In genomic region chr3:120846073-120846472, GRCh38 we compare ENCODE assay signal across 20 cellular contexts.
A peak's percentile ranks its signal among the peaks of the same experiment; 100 is the strongest.
DNase-seq lines count a peak whose midpoint lies in the region; ATAC-seq and TF ChIP-seq lines count a peak whose summit lies in the region.
"Had no signal": no experiment of that assay in that cellular context is flagged by ENCODE, and none has a peak within 500 bp of the region (broad histone marks: within the 10 kb centered on the region; RNA-seq: fewer than 3 reads in every experiment).

No MANE protein-coding gene starts in this region.

- no peaks in the 10 kb centered on the region for H3K79me2 ChIP-seq in neural progenitor cell (ENCODE audit: low read depth)

- DNase-seq in H7 (peak; percentile 22), WTC11 (ENCODE audit: low spot score) (peak; percentile 61), iPS DF 19.7 (ENCODE audit: low read depth, low spot score) (peak; percentile 60), neural progenitor cell (ENCODE audit: low spot score) (peak; percentile 75), NAMALWA (ENCODE audit: low spot score) (no peak)
- no peak for DNase-seq in activated CD8-positive, alpha-beta T cell treated with anti-CD3 and anti-CD28 coated beads for 36 hours
- DNase-seq: CD8-positive, alpha-beta T cell; DMS53; HFFc6; Kasumi-1; NCI-H1417; NCI-H187 treated with DMSO at 0.1 percent for 48 hours; NCI-H2107; NCI-H510A; NCI-H748 treated with DMSO at 0.1 percent for 48 hours; SHP77 treated with DMSO at 0.1 percent for 48 hours had no signal

- peaks cover 20% of the 10 kb centered on the region for H3K4me1 Mint-ChIP-seq in WTC11
- H3K4me1 Mint-ChIP-seq in neural progenitor cell: peaks cover 15% of the 10 kb centered on the region
- H3K4me1 Mint-ChIP-seq in activated CD8-positive, alpha-beta T cell treated with anti-CD3 and anti-CD28 coated beads for 36 hours (ENCODE audit: low read depth): no peaks in the 10 kb centered on the region

- H3K4me3 ChIP-seq in H7 (ENCODE audit: insufficient read depth, low read depth, low read length) (no peak overlapping the region), neural progenitor cell (no peak overlapping the region)
- H3K4me3 ChIP-seq: BLaER1 treated with 17β-estradiol and CSF1 and Interleukin-3, amounts not matched to agents 10 nM and 100 nM; SK-N-MC had no signal

- H3K27ac ChIP-seq in neural progenitor cell: no peak overlapping the region
- H3K27ac ChIP-seq: BLaER1 treated with 17β-estradiol and CSF1 and Interleukin-3, amounts not matched to agents 10 nM and 100 nM; RWPE1; SK-N-MC had no signal

- no peaks in the 10 kb centered on the region for H3K9me3 Mint-ChIP-seq in WTC11
- no peaks in the 10 kb centered on the region for H3K9me3 Mint-ChIP-seq in neural progenitor cell
- H3K9me3 Mint-ChIP-seq in activated CD8-positive, alpha-beta T cell treated with anti-CD3 and anti-CD28 coated beads for 36 hours: no peaks in the 10 kb centered on the region
- H3K9me3 Mint-ChIP-seq: CD8-positive, alpha-beta T cell; HFFc6 had no signal

- peak overlapping the region; percentile 54; the same call in 1 of the 2 replicates for H3K27ac Mint-ChIP-seq in WTC11
- H3K27ac Mint-ChIP-seq in neural progenitor cell: peak overlapping the region; percentile 33
- H3K27ac Mint-ChIP-seq in activated CD8-positive, alpha-beta T cell treated with anti-CD3 and anti-CD28 coated beads for 36 hours: no peak overlapping the region
- H3K27ac Mint-ChIP-seq: CD8-positive, alpha-beta T cell; HFFc6 had no signal

- TF ChIP-seq CTCF in WTC11 (IDR thresholded peaks at IDR 0.05): no peak
- no peak for TF ChIP-seq CTCF in neural progenitor cell (IDR thresholded peaks at IDR 0.05)
- no peak for TF ChIP-seq CTCF in activated CD8-positive, alpha-beta T cell treated with anti-CD3 and anti-CD28 coated beads for 36 hours (IDR thresholded peaks at IDR 0.05)

- H3K27me3 Mint-ChIP-seq in WTC11 (ENCODE audit: low read depth): no peaks in the 10 kb centered on the region
- H3K27me3 Mint-ChIP-seq in neural progenitor cell (ENCODE audit: insufficient read depth, low read depth): no peaks in the 10 kb centered on the region
- peaks cover 10% of the 10 kb centered on the region for H3K27me3 Mint-ChIP-seq in activated CD8-positive, alpha-beta T cell treated with anti-CD3 and anti-CD28 coated beads for 36 hours

- no peak overlapping the region for H3K9ac ChIP-seq in neural progenitor cell
- H3K9ac ChIP-seq: BLaER1 treated with 17β-estradiol and CSF1 and Interleukin-3, amounts not matched to agents 10 nM and 100 nM had no signal

- H2AFZ ChIP-seq in neural progenitor cell (replicated peaks): no peak overlapping the region

- H3K36me3 Mint-ChIP-seq in WTC11 (no peaks in the 10 kb centered on the region), neural progenitor cell (no peaks in the 10 kb centered on the region)
- H3K36me3 Mint-ChIP-seq in activated CD8-positive, alpha-beta T cell treated with anti-CD3 and anti-CD28 coated beads for 36 hours (ENCODE audit: low read depth): no peaks in the 10 kb centered on the region
- H3K36me3 Mint-ChIP-seq: CD8-positive, alpha-beta T cell had no signal

- intact Hi-C loops in activated CD8-positive, alpha-beta T cell treated with anti-CD3 and anti-CD28 coated beads for 36 hours (cut with micrococcal nuclease): no loop called here

- POLR2A ChIA-PET in WTC11 (lab: Charles Lee): interaction anchor here (1.0 kb wide), 1 partner anchor 250 kb away, joined by 3 read pairs; the partner anchor contains the start of gene NDUFB4
- POLR2A ChIA-PET in activated CD8-positive, alpha-beta T cell treated with anti-CD3 and anti-CD28 coated beads for 36 hours (lab: Charles Lee): no interaction called here

- CTCF ChIA-PET in WTC11 (lab: Charles Lee): interaction anchor here (1.4 kb wide), 1 partner anchor 278 kb away, joined by 6 read pairs; no protein-coding TSS in a partner anchor
- CTCF ChIA-PET in activated CD8-positive, alpha-beta T cell treated with anti-CD3 and anti-CD28 coated beads for 36 hours (lab: Charles Lee): no interaction called here

- H3F3A ChIP-seq in neural progenitor cell (ENCODE audit: low read depth): no peaks in the 10 kb centered on the region

- no peak overlapping the region for H3K4me2 ChIP-seq in neural progenitor cell
- H3K4me2 ChIP-seq: BLaER1 treated with 17β-estradiol and CSF1 and Interleukin-3, amounts not matched to agents 10 nM and 100 nM had no signal

- no peaks in the 10 kb centered on the region for H3K9me3 ChIP-seq in neural progenitor cell (ENCODE audit: low read depth)
- H3K9me3 ChIP-seq: BLaER1 treated with 17β-estradiol and CSF1 and Interleukin-3, amounts not matched to agents 10 nM and 100 nM had no signal

- peaks cover 12% of the 10 kb centered on the region for H3K4me1 ChIP-seq in neural progenitor cell
- H3K4me1 ChIP-seq: BLaER1 treated with 17β-estradiol and CSF1 and Interleukin-3, amounts not matched to agents 10 nM and 100 nM had no signal

- H3K4me3 Mint-ChIP-seq in WTC11 (no peak overlapping the region; the same call in 1 of the 2 replicates), neural progenitor cell (no peak overlapping the region)
- no peak overlapping the region for H3K4me3 Mint-ChIP-seq in activated CD8-positive, alpha-beta T cell treated with anti-CD3 and anti-CD28 coated beads for 36 hours
- H3K4me3 Mint-ChIP-seq: CD8-positive, alpha-beta T cell; HFFc6 had no signal

- ATAC-seq in WTC11 (peak; percentile 100), HG02870 (IDR thresholded peaks at IDR 0.05; ENCODE audit: unreplicated experiment) (no peak)
- no peak for ATAC-seq in activated CD8-positive, alpha-beta T cell treated with anti-CD3 and anti-CD28 coated beads for 36 hours
- ATAC-seq: CD8-positive, alpha-beta T cell had no signal

- H3K36me3 ChIP-seq in H7 (replicated peaks; ENCODE audit: control insufficient read depth, insufficient read depth, low read length) (no peaks in the 10 kb centered on the region), neural progenitor cell (no peaks in the 10 kb centered on the region)
- H3K36me3 ChIP-seq: BLaER1 treated with 17β-estradiol and CSF1 and Interleukin-3, amounts not matched to agents 10 nM and 100 nM had no signal

- no peaks in the 10 kb centered on the region for H3K27me3 ChIP-seq in H7 (ENCODE audit: control insufficient read depth, insufficient read depth, low read length)
- H3K27me3 ChIP-seq in neural progenitor cell: no peaks in the 10 kb centered on the region
- H3K27me3 ChIP-seq: BLaER1 treated with 17β-estradiol and CSF1 and Interleukin-3, amounts not matched to agents 10 nM and 100 nM had no signal

- H4K20me1 ChIP-seq in neural progenitor cell (ENCODE audit: low read depth): no peaks in the 10 kb centered on the region
- H4K20me1 ChIP-seq: BLaER1 treated with 17β-estradiol and CSF1 and Interleukin-3, amounts not matched to agents 10 nM and 100 nM had no signal

TF ChIP-seq in WTC11, 78 proteins besides CTCF, POLR2A, EP300 and RAD21:
- TF ChIP-seq RORB (CRISPR knock-in tag; IDR thresholded peaks at IDR 0.05) (no peak), ATF6 (CRISPR knock-in tag; IDR thresholded peaks at IDR 0.05) (no peak), ATF2 (CRISPR knock-in tag; IDR thresholded peaks at IDR 0.05; ENCODE audit: borderline replicate concordance, low read depth) (no peak), ZNF138 (CRISPR knock-in tag; conservative IDR thresholded peaks at IDR 0.05) (0 out of 2 replicates have a peak, but pooled peaks have one; percentile 28), MXD4 (CRISPR knock-in tag; IDR thresholded peaks at IDR 0.05; ENCODE audit: borderline replicate concordance) (no peak), ZNF423 (CRISPR knock-in tag; IDR thresholded peaks at IDR 0.05) (0 out of 2 replicates have a peak, but pooled peaks have one; percentile 13), FOXK1 (CRISPR knock-in tag; IDR thresholded peaks at IDR 0.05) (0 out of 2 replicates have a peak, but pooled peaks have one; percentile 17)

Comparison
In these comparisons a context has a peak if more than half of its experiments do, and no peak if none do; other contexts are left out.
1. DNase-seq: peak in H7 (single experiment), WTC11 (single experiment), iPS DF 19.7 (single experiment) and neural progenitor cell (single experiment); none in NAMALWA (single experiment) and activated CD8-positive, alpha-beta T cell treated with anti-CD3 and anti-CD28 coated beads for 36 hours (single experiment).